14 cellular contexts compared by ENCODE assay signal in the genomic region with DNA sequence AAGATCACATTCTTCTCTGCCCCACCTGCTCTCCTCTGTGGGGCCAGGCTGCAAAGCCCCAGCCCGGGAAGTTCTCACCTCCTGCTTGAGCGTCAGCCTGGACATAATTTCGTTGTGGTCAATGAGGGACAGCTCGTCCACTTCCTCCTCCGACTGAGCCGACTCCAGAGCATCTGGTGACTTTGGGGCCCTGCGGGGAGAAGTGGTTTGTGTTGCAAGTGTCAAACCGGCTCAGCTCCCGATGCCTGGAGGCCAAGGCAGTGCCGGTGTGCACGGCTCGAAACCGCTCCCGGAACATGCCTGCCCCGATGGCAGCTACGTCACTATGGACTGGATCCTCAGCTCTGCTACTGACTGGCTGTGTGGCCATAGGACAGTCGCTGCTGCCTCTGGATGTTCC. TPM values are rescaled to one million over a fixed set of nuclear protein-coding genes. Genes with fewer than 3 reads are reported as not detected.
A peak's percentile ranks its signal among the peaks of the same experiment; 100 is the strongest.
DNase-seq lines count a peak whose midpoint lies in the region; ATAC-seq and TF ChIP-seq lines count a peak whose summit lies in the region.
"Had no signal": no experiment of that assay in that cellular context is flagged by ENCODE, and none has a peak within 500 bp of the region (broad histone marks: within the 10 kb centered on the region; RNA-seq: fewer than 3 reads in every experiment).

No MANE protein-coding gene starts in this region.

- ATAC-seq in HG02763 (IDR thresholded peaks at IDR 0.05; ENCODE audit: unreplicated experiment) = no peak
- ATAC-seq: foreskin keratinocyte had no signal

- no peaks in the 10 kb centered on the region for H3K4me1 Mint-ChIP-seq in neural crest cell

- no peak for TF ChIP-seq CTCF in neural crest cell (conservative IDR thresholded peaks at IDR 0.05)

- intact Hi-C loops in head of caudate nucleus (cut with DNase I) = no loop called here

- no peaks in the 10 kb centered on the region for H3K36me3 Mint-ChIP-seq in neural crest cell (ENCODE audit: low read depth)

- peak overlapping the region; percentile 78 for H3K27ac Mint-ChIP-seq in neural crest cell (ENCODE audit: unreplicated experiment)

- no peak overlapping the region for H3K4me3 Mint-ChIP-seq in neural crest cell

- H3K27me3 Mint-ChIP-seq in neural crest cell (ENCODE audit: low read depth) = no peaks in the 10 kb centered on the region

- DNase-seq in C1 segment of cervical spinal cord (lab: John Stamatoyannopoulos, UW) = peak in 11 of 14 donors; percentile 36 to 74 (median 54)
- peak; percentile 42 for DNase-seq in SIG-M5 (lab: John Stamatoyannopoulos, UW)
- peak in 37 of 42 donors; percentile 25 to 84 (median 56) for DNase-seq in head of caudate nucleus
- DNase-seq in neural crest cell (ENCODE audit: low read depth, low spot score) = no peak
- no peak for DNase-seq in amniotic stem cell (lab: John Stamatoyannopoulos, UW)
- no peak for DNase-seq in activated CD4-positive, alpha-beta T cell treated with anti-CD3 and anti-CD28 coated beads for 1 hour
- DNase-seq in NCI-H446 treated with DMSO at 0.1 percent for 48 hours (lab: John Stamatoyannopoulos, UW) = no peak
- DNase-seq: DMS153, foreskin keratinocyte, GM23248, NCI-H1092, NCI-H510A had no signal

- H3K9me3 Mint-ChIP-seq in neural crest cell = no peaks in the 10 kb centered on the region

RNA-seq across cellular contexts. Expression of gene PRRT1B, which starts 52.8 kb away (rescaled TPM):
- not detected in 2 replicates for total RNA-seq in neural crest cell
- total RNA-seq: foreskin keratinocyte, GM23248, kidney epithelial cell had no signal

Comparison
In these comparisons a context has a peak if more than half of its experiments do, and no peak if none do; other contexts are left out.
1. DNase-seq: peak in C1 segment of cervical spinal cord (11 of 14), SIG-M5 (single experiment) and head of caudate nucleus (37 of 42); none in neural crest cell (single experiment), amniotic stem cell (single experiment), activated CD4-positive, alpha-beta T cell treated with anti-CD3 and anti-CD28 coated beads for 1 hour (single experiment) and NCI-H446 treated with DMSO at 0.1 percent for 48 hours (single experiment).